2 cellular contexts compared by ENCODE assay signal in genomic region chr9:136330406-136330990, GRCh38.
TF ChIP-seq lines count a peak whose summit lies in the region.

No MANE protein-coding gene starts in this region.

TF ChIP-seq in SK-N-SH, 30 proteins besides CTCF, POLR2A, EP300 and RAD21 (continued from another document):
- no peak for TF ChIP-seq USF2 (IDR thresholded peaks at IDR 0.05; ENCODE audit: borderline replicate concordance, low read depth, low read length)
- TF ChIP-seq REST (IDR thresholded peaks at IDR 0.05; ENCODE audit: low read depth, low read length): no peak
- TF ChIP-seq FOXJ3 (CRISPR knock-in tag; IDR thresholded peaks at IDR 0.05): no peak
- no peak for TF ChIP-seq NFIC (IDR thresholded peaks at IDR 0.05; ENCODE audit: borderline replicate concordance)
- TF ChIP-seq TCF12 (IDR thresholded peaks at IDR 0.05): no peak
- no peak for TF ChIP-seq FOXM1 (IDR thresholded peaks at IDR 0.05; ENCODE audit: low read depth)
- TF ChIP-seq GATA2 (CRISPR knock-in tag; IDR thresholded peaks at IDR 0.05): no peak
- no peak for TF ChIP-seq IRF3 (IDR thresholded peaks at IDR 0.05; ENCODE audit: low read depth, low read length)
- no peak for TF ChIP-seq CHD2 (IDR thresholded peaks at IDR 0.05; ENCODE audit: low read length, partially characterized antibody)
- TF ChIP-seq TAF1 (IDR thresholded peaks at IDR 0.05; ENCODE audit: borderline replicate concordance, low read depth, low read length): no peak
- no peak for TF ChIP-seq POLR2AphosphoS5 (IDR thresholded peaks at IDR 0.05; ENCODE audit: low read depth, low read length)
- no peak for TF ChIP-seq RCOR1 (IDR thresholded peaks at IDR 0.05; ENCODE audit: low read length)
- no peak for TF ChIP-seq TEAD4 (IDR thresholded peaks at IDR 0.05; ENCODE audit: borderline replicate concordance, insufficient read depth)
- no peak for TF ChIP-seq EZH2phosphoT487 (IDR thresholded peaks at IDR 0.05; ENCODE audit: borderline replicate concordance, low read depth)
- no peak for TF ChIP-seq MAX (IDR thresholded peaks at IDR 0.05; ENCODE audit: low read depth)
- TF ChIP-seq USF1 (IDR thresholded peaks at IDR 0.05; ENCODE audit: borderline replicate concordance, low read depth): no peak
- TF ChIP-seq ELF1 (IDR thresholded peaks at IDR 0.05): no peak

TF ChIP-seq in SK-N-SH treated with all-trans-retinoic acid at 6 μM for 48 hours, 23 proteins besides CTCF, POLR2A, EP300 and RAD21 (continued from another document):
- TF ChIP-seq TSHZ2 (CRISPR knock-in tag; IDR thresholded peaks at IDR 0.05) (no peak), OSR1 (CRISPR knock-in tag; IDR thresholded peaks at IDR 0.05) (no peak), ZFP3 (CRISPR knock-in tag; IDR thresholded peaks at IDR 0.05) (no peak), ZNF70 (CRISPR knock-in tag; IDR thresholded peaks at IDR 0.05) (no peak), ZNF565 (CRISPR knock-in tag; conservative IDR thresholded peaks at IDR 0.05; ENCODE audit: low read depth) (no peak), TOX (CRISPR knock-in tag; IDR thresholded peaks at IDR 0.05; ENCODE audit: borderline replicate concordance) (no peak), ZFP30 (CRISPR knock-in tag; IDR thresholded peaks at IDR 0.05) (no peak)
